ENCODE assay signal across 9 cellular contexts in genomic region chr3:62749130-62749529, GRCh38.
"Had no signal": no experiment of that assay in that cellular context is flagged by ENCODE, and none has a peak within 500 bp of the region (broad histone marks: within the 10 kb centered on the region; RNA-seq: fewer than 3 reads in every experiment).

No MANE protein-coding gene starts in this region.

- H2AFZ ChIP-seq: GM23248 had no signal

- H3K9me3 ChIP-seq: HAP-1 had no signal

- H3K36me3 Mint-ChIP-seq: IgD-negative memory B cell had no signal

- H3K36me3 ChIP-seq: HAP-1 had no signal

- H3K4me3 Mint-ChIP-seq: HFFc6, IgD-negative memory B cell had no signal

- H3K4me1 ChIP-seq: HAP-1 had no signal

- DNase-seq: GM23248, GOT3, H7, HFFc6 had no signal

- H3K4me1 Mint-ChIP-seq: IgD-negative memory B cell had no signal

- ATAC-seq: HCT116, HepG2 had no signal

- H3K27me3 Mint-ChIP-seq: IgD-negative memory B cell had no signal

- H3K27ac Mint-ChIP-seq: HFFc6, IgD-negative memory B cell had no signal

- H3K27ac ChIP-seq: GM23248, HL-60 had no signal

- H3K9me3 Mint-ChIP-seq: IgD-negative memory B cell had no signal

- H3K4me3 ChIP-seq: GM23248, HAP-1 had no signal

- H3K9ac ChIP-seq: GM23248 had no signal
